12 cellular contexts compared by ENCODE assay signal in the genomic region with DNA sequence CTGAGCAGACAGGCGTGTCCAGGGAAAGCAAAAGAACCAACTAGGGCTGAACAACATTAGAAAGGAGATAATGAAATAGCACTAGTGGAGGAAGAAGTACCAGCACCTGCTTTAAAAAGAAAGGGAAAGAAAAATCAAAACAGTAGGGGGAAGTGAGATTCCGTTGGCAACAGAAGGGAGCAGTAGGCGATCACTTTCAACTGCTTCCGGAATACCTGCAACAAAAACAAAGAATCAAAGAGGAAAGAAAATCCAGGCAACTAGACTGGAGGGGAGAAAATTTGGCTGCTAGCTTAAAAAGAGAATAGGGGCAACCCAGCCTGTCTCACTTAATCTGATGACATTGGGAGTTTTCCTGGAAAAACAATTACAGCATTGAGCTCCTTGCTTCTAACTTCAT. TPM values are rescaled to one million over a fixed set of nuclear protein-coding genes. Genes with fewer than 3 reads are reported as not detected.
DNase-seq lines count a peak whose midpoint lies in the region; ATAC-seq and TF ChIP-seq lines count a peak whose summit lies in the region.
"Had no signal": no experiment of that assay in that cellular context is flagged by ENCODE, and none has a peak within 500 bp of the region (broad histone marks: within the 10 kb centered on the region; RNA-seq: fewer than 3 reads in every experiment).

No MANE protein-coding gene starts in this region.

- TF ChIP-seq POLR2A in uterus (IDR thresholded peaks at IDR 0.05), result no peak

- H3K4me1 Mint-ChIP-seq in activated naive CD8-positive, alpha-beta T cell treated with anti-CD3 and anti-CD28 coated beads, Interleukin-2, amount 50 U/mL, for 24 hours, result peaks cover 26% of the 10 kb centered on the region
- H3K4me1 Mint-ChIP-seq in activated naive CD8-positive, alpha-beta T cell treated with anti-CD3 and anti-CD28 coated beads for 36 hours, result peaks cover 21% of the 10 kb centered on the region

- intact Hi-C loops in tibial artery (cut with DNase I; ENCODE audit: low total_unique reads), result loop anchor here (10.0 kb wide), 2 partner anchors 140 to 390 kb away; no protein-coding TSS in a partner anchor
- intact Hi-C loops in uterus (cut with DNase I; ENCODE audit: low total_unique reads), result no loop called here

- WGBS in HUES64, result 8% methylated on average over 4 of the region's 4 CpGs

- TF ChIP-seq CTCF in tibial artery (IDR thresholded peaks at IDR 0.05) (no peak), GM10266 (IDR thresholded peaks at IDR 0.05; ENCODE audit: control insufficient read depth, insufficient read depth, low read depth, missing control alignments) (no peak), uterus (IDR thresholded peaks at IDR 0.05) (no peak)

- H3K36me3 ChIP-seq in HUES64 (ENCODE audit: insufficient read depth, low read length), result no peaks in the 10 kb centered on the region
- H3K36me3 ChIP-seq in iPS-20b (ENCODE audit: insufficient read depth, low read depth, low read length), result no peaks in the 10 kb centered on the region
- H3K36me3 ChIP-seq in tibial artery, result no peaks in the 10 kb centered on the region
- no peaks in the 10 kb centered on the region for H3K36me3 ChIP-seq in uterus
- H3K36me3 ChIP-seq: lower lobe of right lung had no signal

- peak overlapping the region; percentile 11; the same call in 1 of the 2 replicates for H3K4me3 ChIP-seq in HUES64 (ENCODE audit: low read length)
- peak overlapping the region; percentile 40 for H3K4me3 ChIP-seq in iPS-20b (ENCODE audit: low read length)
- H3K4me3 ChIP-seq in tibial artery, result peak overlapping the region in 1 of 2 donors; percentile 10
- H3K4me3 ChIP-seq in uterus, result no peak overlapping the region
- H3K4me3 ChIP-seq: lower lobe of right lung had no signal

- peak overlapping the region; percentile 25; the same call in 1 of the 2 replicates for H3K9ac ChIP-seq in HUES64 (ENCODE audit: low read depth, low read length)
- H3K9ac ChIP-seq in iPS-20b (ENCODE audit: low read depth, low read length), result peak overlapping the region; percentile 41; the same call in 1 of the 2 replicates

- no peaks in the 10 kb centered on the region for H3K36me3 Mint-ChIP-seq in activated naive CD8-positive, alpha-beta T cell treated with anti-CD3 and anti-CD28 coated beads, Interleukin-2, amount 50 U/mL, for 24 hours (ENCODE audit: low read depth)
- H3K36me3 Mint-ChIP-seq in activated naive CD8-positive, alpha-beta T cell treated with anti-CD3 and anti-CD28 coated beads for 36 hours, result no peaks in the 10 kb centered on the region

- no peaks in the 10 kb centered on the region for H3K9me3 Mint-ChIP-seq in activated naive CD8-positive, alpha-beta T cell treated with anti-CD3 and anti-CD28 coated beads, Interleukin-2, amount 50 U/mL, for 24 hours
- H3K9me3 Mint-ChIP-seq in activated naive CD8-positive, alpha-beta T cell treated with anti-CD3 and anti-CD28 coated beads for 36 hours, result no peaks in the 10 kb centered on the region

- peaks cover 33% of the 10 kb centered on the region for H3K27me3 Mint-ChIP-seq in activated naive CD8-positive, alpha-beta T cell treated with anti-CD3 and anti-CD28 coated beads, Interleukin-2, amount 50 U/mL, for 24 hours
- H3K27me3 Mint-ChIP-seq in activated naive CD8-positive, alpha-beta T cell treated with anti-CD3 and anti-CD28 coated beads for 36 hours, result peaks cover 46% of the 10 kb centered on the region

- H3K9me3 ChIP-seq in HUES64 (ENCODE audit: insufficient read depth, low read depth, low read length), result no peaks in the 10 kb centered on the region
- no peaks in the 10 kb centered on the region for H3K9me3 ChIP-seq in iPS-20b (ENCODE audit: insufficient read depth, low read depth, low read length)
- no peaks in the 10 kb centered on the region for H3K9me3 ChIP-seq in tibial artery
- H3K9me3 ChIP-seq in uterus, result no peaks in the 10 kb centered on the region
- H3K9me3 ChIP-seq: lower lobe of right lung had no signal

- H3K4me3 Mint-ChIP-seq in activated naive CD8-positive, alpha-beta T cell treated with anti-CD3 and anti-CD28 coated beads, Interleukin-2, amount 50 U/mL, for 24 hours, result peak overlapping the region; percentile 22
- no peak overlapping the region for H3K4me3 Mint-ChIP-seq in activated naive CD8-positive, alpha-beta T cell treated with anti-CD3 and anti-CD28 coated beads for 36 hours
- H3K4me3 Mint-ChIP-seq: activated CD4-positive, alpha-beta T cell treated with anti-CD3 and anti-CD28 coated beads for 36 hours had no signal

- no peak overlapping the region; the same call in 1 of the 2 replicates for H3K27ac ChIP-seq in HUES64 (ENCODE audit: low read depth, low read length)
- H3K27ac ChIP-seq in iPS-20b (ENCODE audit: low read length), result no peak overlapping the region
- peak overlapping the region; percentile 36 to 91 for H3K27ac ChIP-seq in tibial artery
- peak overlapping the region in 1 of 2 donors; percentile 27 for H3K27ac ChIP-seq in uterus
- H3K27ac ChIP-seq: lower lobe of right lung had no signal

- H3K27me3 ChIP-seq in HUES64 (ENCODE audit: insufficient read depth, low read length) (peaks cover 54% of the 10 kb centered on the region), iPS-20b (ENCODE audit: insufficient read depth, low read length) (peaks cover 67% of the 10 kb centered on the region), tibial artery (no peaks in the 10 kb centered on the region), uterus (no peaks in the 10 kb centered on the region)

- H3K27ac Mint-ChIP-seq in activated naive CD8-positive, alpha-beta T cell treated with anti-CD3 and anti-CD28 coated beads, Interleukin-2, amount 50 U/mL, for 24 hours, result no peak overlapping the region
- H3K27ac Mint-ChIP-seq in activated naive CD8-positive, alpha-beta T cell treated with anti-CD3 and anti-CD28 coated beads for 36 hours, result no peak overlapping the region
- H3K27ac Mint-ChIP-seq: activated CD4-positive, alpha-beta T cell treated with anti-CD3 and anti-CD28 coated beads for 36 hours had no signal

- no peak for ATAC-seq in activated naive CD8-positive, alpha-beta T cell treated with anti-CD3 and anti-CD28 coated beads, Interleukin-2, amount 50 U/mL, for 24 hours
- no peak for ATAC-seq in HG02571 (IDR thresholded peaks at IDR 0.05; ENCODE audit: unreplicated experiment)
- ATAC-seq: activated CD4-positive, alpha-beta T cell treated with anti-CD3 and anti-CD28 coated beads for 36 hours; lower lobe of right lung had no signal

- no peak for DNase-seq in activated naive CD8-positive, alpha-beta T cell treated with anti-CD3 and anti-CD28 coated beads, Interleukin-2, amount 50 U/mL, for 24 hours
- DNase-seq in activated naive CD8-positive, alpha-beta T cell treated with anti-CD3 and anti-CD28 coated beads for 36 hours, result no peak
- no peak for DNase-seq in tibial artery
- DNase-seq in GM10266 (ENCODE audit: extremely low spot score), result no peak
- DNase-seq in uterus, result no peak
- DNase-seq: ACHN; activated CD4-positive, alpha-beta T cell treated with anti-CD3 and anti-CD28 coated beads for 36 hours; lower lobe of right lung; stimulated activated CD4-positive, alpha-beta T cell treated with anti-CD3 and anti-CD28 coated beads, Interleukin-15, amount 100 ng/mL, for 24 hours had no signal

- H3K4me1 ChIP-seq in HUES64 (ENCODE audit: insufficient read depth, low read length) (peaks cover 66% of the 10 kb centered on the region), iPS-20b (ENCODE audit: insufficient read depth, low read length) (peaks cover 29% of the 10 kb centered on the region), tibial artery (peaks cover 0 to 35% (median 21%) of the 10 kb centered on the region in 4 donors), uterus (no peaks in the 10 kb centered on the region)

RNA-seq across cellular contexts. Expression of a gene that starts 2.7 kb away (rescaled TPM):
- total RNA-seq in activated naive CD8-positive, alpha-beta T cell treated with anti-CD3 and anti-CD28 coated beads for 36 hours, result 1 to 10 TPM; 1.0 to 1.2 TPM
- 23.0 TPM for polyA plus RNA-seq in HUES64 (2013, experiment 1 of 2)
- 39.7 TPM for polyA plus RNA-seq in HUES64 (2013, experiment 2 of 2)
- total RNA-seq in uterus, result 10 to 100 TPM in 2 of 4 donors, 1 to 10 TPM in 2; 1.5 to 49.6 (median 10.5) TPM

Comparison
In these comparisons a context has a peak if more than half of its experiments do, and no peak if none do; other contexts are left out.
1. H3K27ac ChIP-seq: peak in tibial artery (2 of 2); none in HUES64 (single experiment) and iPS-20b (single experiment).
2. H3K4me3 ChIP-seq: peak in HUES64 (single experiment) and iPS-20b (single experiment); none in uterus (0 of 2).